In genomic region chr16:1152651-1153259, GRCh38 we compare ENCODE assay signal across 8 cellular contexts. TPM values are rescaled to one million over a fixed set of nuclear protein-coding genes. Genes with fewer than 3 reads are reported as not detected.
DNase-seq lines count a peak whose midpoint lies in the region; ATAC-seq, FAIRE-seq and TF ChIP-seq lines count a peak whose summit lies in the region.

Gene CACNA1H (plus strand): TSS chr16:1153106. CDS start chr16:1153738, 632 bp downstream.

- peak within 1 kb of the TSS; percentile 75 for H3K9ac ChIP-seq in HUES64 (ENCODE audit: low read depth, low read length)

- TF ChIP-seq POLR2A in vagina (IDR thresholded peaks at IDR 0.05), result no peak

- TF ChIP-seq CTCF in vagina (IDR thresholded peaks at IDR 0.05), result no peak

- H3K36me3 ChIP-seq in HUES64 (ENCODE audit: insufficient read depth, low read length) (no peaks in the 10 kb centered on the region), vagina (no peaks in the 10 kb centered on the region)

- H3K4me3 ChIP-seq in HUES64 (ENCODE audit: low read length) (peak within 1 kb of the TSS; percentile 65), vagina (peak within 1 kb of the TSS; percentile 38 to 55)

- FAIRE-seq in frontal cortex (lab: Jason Lieb, UNC), result no peak
- FAIRE-seq in RCC 7860 (lab: Jason Lieb, UNC), result no peak

- peak; percentile 36 to 54 for DNase-seq in activated CD8-positive, alpha-beta memory T cell treated with anti-CD3 and anti-CD28 coated beads for 4 hours (ENCODE audit: low read depth in 2 of 2)
- DNase-seq in frontal cortex (ENCODE audit: low spot score in 2 of 2), result peak; percentile 82 to 89
- DNase-seq in sciatic nerve (ENCODE audit: low spot score), result peak; percentile 66
- no peak for DNase-seq in vagina (ENCODE audit: extremely low spot score in 2 of 2)
- DNase-seq in RCC 7860 (ENCODE audit: low spot score), result no peak
- no peak for DNase-seq in cerebellar cortex (ENCODE audit: low spot score)

- ATAC-seq in sciatic nerve (peak; percentile 27), HG03378 (IDR thresholded peaks at IDR 0.05; ENCODE audit: unreplicated experiment) (no peak)

- H3K27ac ChIP-seq in HUES64 (ENCODE audit: low read depth, low read length) (peak within 1 kb of the TSS; percentile 55; the same call in 1 of the 2 replicates), vagina (peak within 1 kb of the TSS; percentile 54)

- H3K9me3 ChIP-seq in HUES64 (ENCODE audit: insufficient read depth, low read depth, low read length) (no peaks in the 10 kb centered on the region), vagina (no peaks in the 10 kb centered on the region)

- peaks cover 6% of the 10 kb centered on the region for H3K27me3 ChIP-seq in HUES64 (ENCODE audit: insufficient read depth, low read length)
- peaks cover 11% of the 10 kb centered on the region for H3K27me3 ChIP-seq in vagina

- intact Hi-C loops in sciatic nerve (cut with DNase I) (no loop called here), vagina (cut with DNase I) (loop anchor here (10.0 kb wide), 1 partner anchor 892 kb away; the partner anchor contains the start of genes NTHL1 and TSC2)

- H3K4me1 ChIP-seq in HUES64 (ENCODE audit: insufficient read depth, low read length) (no peaks in the 10 kb centered on the region; the same call in 1 of the 2 replicates), vagina (peaks cover 25% of the 10 kb centered on the region)

- under 1% methylated on average over 58 of the region's 98 CpGs for WGBS in HUES64

RNA-seq across cellular contexts. Expression of gene CACNA1H, which starts in this region (rescaled TPM):
- polyA plus RNA-seq in HUES64 (2013, experiment 1 of 2), result 12.6 TPM
- 13.9 TPM for polyA plus RNA-seq in HUES64 (2013, experiment 2 of 2)
- total RNA-seq in frontal cortex (14.7 TPM), sciatic nerve (4.1 TPM), vagina (10.8 TPM)

Comparison
In these comparisons a context has a peak if more than half of its experiments do, and no peak if none do; other contexts are left out.
1. DNase-seq: peak in activated CD8-positive, alpha-beta memory T cell treated with anti-CD3 and anti-CD28 coated beads for 4 hours (2 of 2), frontal cortex (2 of 2) and sciatic nerve (single experiment); none in vagina (0 of 2), RCC 7860 (single experiment) and cerebellar cortex (single experiment).